ENCODE assay signal across 1 cellular context in genomic region chr2:70942900-70943871, GRCh38.
TF ChIP-seq lines count a peak whose summit lies in the region.

No MANE protein-coding gene starts in this region.

TF ChIP-seq in HepG2, 621 proteins besides CTCF, POLR2A, EP300 and RAD21:
- TF ChIP-seq ZNF619 (CRISPR knock-in tag; IDR thresholded peaks at IDR 0.05) (no peak), ZNF580 (CRISPR knock-in tag; IDR thresholded peaks at IDR 0.05; ENCODE audit: borderline replicate concordance, low read depth) (no peak), E2F5 (CRISPR knock-in tag; conservative IDR thresholded peaks at IDR 0.05) (no peak), ATRX (CRISPR knock-in tag; IDR thresholded peaks at IDR 0.05; ENCODE audit: borderline replicate concordance) (no peak), MAFK (conservative IDR thresholded peaks at IDR 0.05 in 1 of 2, IDR thresholded peaks at IDR 0.05 in 1 of 2; ENCODE audit: low read length in 2 of 2) (no peak), PCBP1 (IDR thresholded peaks at IDR 0.05; ENCODE audit: borderline replicate concordance, low read depth, low read length) (0 out of 2 replicates have a peak, but pooled peaks have one; percentile 20), KAT8 (CRISPR knock-in tag; IDR thresholded peaks at IDR 0.05) (no peak), HNF4G (IDR thresholded peaks at IDR 0.05; ENCODE audit: borderline replicate concordance, low read depth, low read length) (no peak), HNF4G (CRISPR knock-in tag; IDR thresholded peaks at IDR 0.05; ENCODE audit: borderline replicate concordance, low read depth) (no peak), ZNF362 (CRISPR knock-in tag; IDR thresholded peaks at IDR 0.05; ENCODE audit: borderline replicate concordance) (no peak)
